Comparison of ENCODE assay signal across 9 cellular contexts in genomic region chr4:165355900-165356300, GRCh38. TPM values are rescaled to one million over a fixed set of nuclear protein-coding genes. Genes with fewer than 3 reads are reported as not detected.
A peak's percentile ranks its signal among the peaks of the same experiment; 100 is the strongest.
DNase-seq lines count a peak whose midpoint lies in the region; ATAC-seq, FAIRE-seq and TF ChIP-seq lines count a peak whose summit lies in the region.
"Had no signal": no experiment of that assay in that cellular context is flagged by ENCODE, and none has a peak within 500 bp of the region (broad histone marks: within the 10 kb centered on the region; RNA-seq: fewer than 3 reads in every experiment).

No MANE protein-coding gene starts in this region.

- peak; percentile 51 for ATAC-seq in GM21367 (IDR thresholded peaks at IDR 0.05; ENCODE audit: unreplicated experiment)

- 25% methylated on average over 2 of the region's 2 CpGs for WGBS in suprapubic skin

- TF ChIP-seq CTCF in D721Med (IDR thresholded peaks at IDR 0.05; ENCODE audit: insufficient read depth, missing control alignments) (peak; percentile 67), suprapubic skin (IDR thresholded peaks at IDR 0.05) (no peak)

- H3K4me3 ChIP-seq in suprapubic skin: no peak overlapping the region
- H3K4me3 ChIP-seq: upper lobe of left lung had no signal

- no peaks in the 10 kb centered on the region for H3K36me3 ChIP-seq in suprapubic skin
- H3K36me3 ChIP-seq: upper lobe of left lung had no signal

- TF ChIP-seq EP300 in suprapubic skin (IDR thresholded peaks at IDR 0.05): no peak

- DNase-seq in D721Med (ENCODE audit: insufficient read length, low spot score): no peak
- DNase-seq in NCI-H1694 (lab: John Stamatoyannopoulos, UW): peak; percentile 71
- DNase-seq in astrocyte of the hippocampus (ENCODE audit: low read depth, low spot score): peak; percentile 64
- peak; percentile 37 for DNase-seq in iris pigment epithelial cell (ENCODE audit: low read depth)
- no peak for DNase-seq in suprapubic skin (ENCODE audit: low spot score in 2 of 2)
- no peak for DNase-seq in stimulated activated CD4-positive, alpha-beta T cell treated with anti-CD3 and anti-CD28 coated beads, Interleukin-4, amount 100 ng/mL, for 4 hours
- no peak for DNase-seq in ureter (ENCODE audit: low spot score)
- DNase-seq: upper lobe of left lung had no signal

- peak; percentile 16 for FAIRE-seq in D721Med (lab: Jason Lieb, UNC)

- no peaks in the 10 kb centered on the region for H3K9me3 ChIP-seq in suprapubic skin
- H3K9me3 ChIP-seq: upper lobe of left lung had no signal

- TF ChIP-seq POLR2A in suprapubic skin (IDR thresholded peaks at IDR 0.05): no peak

- no peak overlapping the region for H3K27ac ChIP-seq in suprapubic skin
- H3K27ac ChIP-seq: upper lobe of left lung had no signal

- H3K27me3 ChIP-seq in suprapubic skin: no peaks in the 10 kb centered on the region
- H3K27me3 ChIP-seq: upper lobe of left lung had no signal

- peaks cover 12% of the 10 kb centered on the region for H3K4me1 ChIP-seq in suprapubic skin

RNA-seq across cellular contexts. Expression of gene CPE, which starts 22.9 kb away (rescaled TPM):
- total RNA-seq in suprapubic skin (10 to 100 TPM; 22.3 to 33.5 (median 30.9) TPM), ureter (70.4 TPM)

RNA-seq across cellular contexts. Expression of gene MSMO1, which starts 28.4 kb away (rescaled TPM):
- total RNA-seq in suprapubic skin: 100 to 1,000 TPM in 3 of 4 donors, 10 to 100 TPM in 1; 48.8 to 173 (median 133) TPM
- total RNA-seq in ureter: 98.6 TPM

Comparison
In these comparisons a context has a peak if more than half of its experiments do, and no peak if none do; other contexts are left out.
1. DNase-seq: peak in NCI-H1694 (single experiment), astrocyte of the hippocampus (single experiment) and iris pigment epithelial cell (single experiment); none in D721Med (single experiment), suprapubic skin (0 of 2), stimulated activated CD4-positive, alpha-beta T cell treated with anti-CD3 and anti-CD28 coated beads, Interleukin-4, amount 100 ng/mL, for 4 hours (0 of 2) and ureter (single experiment).